In the genomic region with DNA sequence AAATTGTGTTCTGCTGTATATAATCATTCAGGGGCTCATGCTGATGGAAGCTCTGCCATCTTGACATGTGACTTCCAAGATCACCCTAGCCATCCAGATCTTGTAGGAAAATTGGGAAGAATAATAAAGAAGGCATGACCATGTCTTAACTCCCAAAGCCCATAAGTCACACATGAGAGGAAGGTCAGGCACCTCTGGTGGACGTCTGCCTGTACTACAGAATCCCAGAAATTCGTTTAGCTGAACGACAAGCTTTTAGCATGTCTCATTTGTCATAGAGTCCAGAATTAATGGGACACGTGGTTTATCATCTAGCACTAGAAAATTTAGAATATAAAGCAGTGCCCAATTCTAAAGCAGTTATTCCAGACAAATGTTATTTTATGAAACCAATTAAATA, we compare ENCODE assay signal across 8 cellular contexts.
DNase-seq lines count a peak whose midpoint lies in the region; ATAC-seq lines count a peak whose summit lies in the region.

No MANE protein-coding gene starts in this region.

- DNase-seq in D341Med (ENCODE audit: low spot score) (peak; percentile 41), NAMALWA (ENCODE audit: low spot score) (peak; percentile 46), foreskin melanocyte (peak; percentile 11), midbrain (lab: John Stamatoyannopoulos, UW) (no peak)
- DNase-seq in stimulated activated CD4-positive, alpha-beta T cell treated with anti-CD3 and anti-CD28 coated beads, Interleukin-4, amount 100 ng/mL, for 1 hour, result no peak
- DNase-seq in activated CD4-positive, alpha-beta T cell treated with anti-CD3 and anti-CD28 coated beads for 4 hours, result no peak

- ATAC-seq in GM21786 (IDR thresholded peaks at IDR 0.05; ENCODE audit: unreplicated experiment), result peak; percentile 53
- ATAC-seq in HG03139 (IDR thresholded peaks at IDR 0.05; ENCODE audit: unreplicated experiment), result no peak

Comparison
In these comparisons a context has a peak if more than half of its experiments do, and no peak if none do; other contexts are left out.
1. DNase-seq: peak in D341Med (single experiment), NAMALWA (single experiment) and foreskin melanocyte (single experiment); none in midbrain (single experiment), stimulated activated CD4-positive, alpha-beta T cell treated with anti-CD3 and anti-CD28 coated beads, Interleukin-4, amount 100 ng/mL, for 1 hour (single experiment) and activated CD4-positive, alpha-beta T cell treated with anti-CD3 and anti-CD28 coated beads for 4 hours (0 of 2).